19 cellular contexts compared by ENCODE assay signal in the genomic region with DNA sequence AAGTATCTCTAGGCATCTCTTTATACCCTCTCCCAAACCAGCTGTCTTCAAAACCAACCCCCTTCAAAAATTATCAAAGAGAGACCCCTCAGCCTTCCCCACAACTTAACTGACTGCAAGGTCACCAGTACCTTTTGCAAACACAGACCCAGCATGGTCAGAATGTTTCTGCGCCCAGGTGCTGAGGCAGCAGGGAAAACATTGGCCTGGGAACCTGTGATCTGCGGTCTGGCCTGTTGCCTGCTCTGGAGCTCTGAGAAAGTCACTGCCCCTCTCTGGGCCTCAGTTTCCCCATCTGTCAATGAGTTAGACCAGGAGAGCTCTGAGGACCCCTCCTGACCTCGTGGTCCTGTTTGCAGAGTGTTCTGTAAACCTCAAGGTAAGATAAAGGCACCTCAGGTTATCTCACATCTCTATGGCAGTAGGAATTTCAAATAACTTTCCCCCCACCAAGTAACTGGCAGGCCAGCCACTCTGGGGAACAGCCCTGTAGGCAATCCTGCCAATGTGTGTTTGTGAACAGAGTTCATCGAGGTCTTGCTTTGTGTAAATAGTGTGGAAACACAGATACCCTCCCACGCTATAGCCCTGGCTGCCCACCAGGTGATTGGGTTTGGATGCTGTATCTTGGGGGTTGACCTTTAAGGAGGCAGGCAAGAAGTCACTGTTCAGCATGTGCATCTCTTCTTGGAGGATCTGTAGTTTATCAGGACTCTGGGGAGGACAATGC. TPM values are rescaled to one million over a fixed set of nuclear protein-coding genes. Genes with fewer than 3 reads are reported as not detected.
A peak's percentile ranks its signal among the peaks of the same experiment; 100 is the strongest.
DNase-seq lines count a peak whose midpoint lies in the region; ATAC-seq and TF ChIP-seq lines count a peak whose summit lies in the region.
"Had no signal": no experiment of that assay in that cellular context is flagged by ENCODE, and none has a peak within 500 bp of the region (broad histone marks: within the 10 kb centered on the region; RNA-seq: fewer than 3 reads in every experiment).

No MANE protein-coding gene starts in this region.

- no peaks in the 10 kb centered on the region for H3K9me3 ChIP-seq in CD8-positive, alpha-beta T cell (ENCODE audit: low read length)
- no peaks in the 10 kb centered on the region for H3K9me3 ChIP-seq in stomach

- H3K4me2 ChIP-seq in mesendoderm (ENCODE audit: low read length) (no peak overlapping the region), GM23338 (no peak overlapping the region)
- H3K4me2 ChIP-seq: KMS-11 had no signal

- no peak overlapping the region for H4K8ac ChIP-seq in mesendoderm (ENCODE audit: low read depth, low read length)

- peaks cover 13% of the 10 kb centered on the region for H3K4me1 Mint-ChIP-seq in CD8-positive, alpha-beta T cell (ENCODE audit: low read depth)
- H3K4me1 Mint-ChIP-seq in GM23338 = peaks cover 44% of the 10 kb centered on the region

- intact Hi-C loops in CD8-positive, alpha-beta T cell (cut with DNase I, micrococcal nuclease) = no loop called here
- intact Hi-C loops in stomach (cut with DNase I; ENCODE audit: low total_unique reads) = no loop called here

- CTCF ChIA-PET in CD8-positive, alpha-beta T cell (lab: Charles Lee) = no interaction called here

- no peaks in the 10 kb centered on the region for H3K36me3 ChIP-seq in CD8-positive, alpha-beta T cell (ENCODE audit: insufficient read depth, low read length)
- no peaks in the 10 kb centered on the region for H3K36me3 ChIP-seq in mesendoderm (ENCODE audit: control insufficient read depth, insufficient read depth, low read length)
- no peaks in the 10 kb centered on the region for H3K36me3 ChIP-seq in stomach
- no peaks in the 10 kb centered on the region for H3K36me3 ChIP-seq in GM23338 (ENCODE audit: insufficient read depth)

- no peak overlapping the region for H2BK120ac ChIP-seq in mesendoderm (ENCODE audit: low read depth, low read length)

- no peak for TF ChIP-seq EP300 in stomach (IDR thresholded peaks at IDR 0.05)

- no peak for TF ChIP-seq CTCF in CD8-positive, alpha-beta T cell (IDR thresholded peaks at IDR 0.05)
- TF ChIP-seq CTCF in stomach (IDR thresholded peaks at IDR 0.05) = no peak
- TF ChIP-seq CTCF in coronary artery (IDR thresholded peaks at IDR 0.05) = no peak
- TF ChIP-seq CTCF in GM23338 (conservative IDR thresholded peaks at IDR 0.05; ENCODE audit: low read depth in 2 of 2) = no peak

- H3K9ac ChIP-seq in mesendoderm (ENCODE audit: low read length) = no peak overlapping the region
- H3K9ac ChIP-seq: KMS-11 had no signal

- no CpG with 5 or more reads among the region's 5 CpGs for WGBS in mesendoderm (ENCODE audit: extremely low coverage, insufficient coverage, low lambda C conversion rate)
- 24 to 52% (median 38%) methylated on average over 5 of the region's 5 CpGs for WGBS in stomach, 5 donors

- H3K27ac Mint-ChIP-seq in CD8-positive, alpha-beta T cell = peak overlapping the region; percentile 71
- H3K27ac Mint-ChIP-seq in GM23338 = no peak overlapping the region
- H3K27ac Mint-ChIP-seq: CD4-positive, alpha-beta T cell had no signal

- H3K56ac ChIP-seq in mesendoderm (ENCODE audit: low read length) = no peak overlapping the region

- no peak overlapping the region for H4K5ac ChIP-seq in mesendoderm (ENCODE audit: low read length)

- H2AFZ ChIP-seq in GM23338 = no peak overlapping the region

- H3F3A ChIP-seq in GM23338 (replicated peaks; ENCODE audit: low read depth) = peaks cover 7% of the 10 kb centered on the region; the same call in 1 of the 2 replicates

- ATAC-seq in CD8-positive, alpha-beta T cell = no peak
- ATAC-seq in GM19452 (IDR thresholded peaks at IDR 0.05; ENCODE audit: unreplicated experiment) = no peak
- no peak for ATAC-seq in GM23338

- H3K18ac ChIP-seq in mesendoderm (ENCODE audit: low read length) = no peak overlapping the region

- TF ChIP-seq POLR2A in stomach (IDR thresholded peaks at IDR 0.05) = no peak

- no peak overlapping the region for H3K4me3 ChIP-seq in CD8-positive, alpha-beta T cell (ENCODE audit: low read depth, low read length)
- H3K4me3 ChIP-seq in mesendoderm (ENCODE audit: low read length) (no peak overlapping the region), stomach (no peak overlapping the region), coronary artery (no peak overlapping the region), GM23338 (no peak overlapping the region)
- H3K4me3 ChIP-seq: SK-N-MC had no signal

- no peak overlapping the region for H3K4me3 Mint-ChIP-seq in CD8-positive, alpha-beta T cell
- H3K4me3 Mint-ChIP-seq in GM23338 = no peak overlapping the region
- H3K4me3 Mint-ChIP-seq: CD4-positive, alpha-beta T cell had no signal

- H3K36me3 Mint-ChIP-seq in CD8-positive, alpha-beta T cell = no peaks in the 10 kb centered on the region
- no peaks in the 10 kb centered on the region for H3K36me3 Mint-ChIP-seq in GM23338 (ENCODE audit: low read depth)

- no peak overlapping the region for H2BK15ac ChIP-seq in mesendoderm (replicated peaks; ENCODE audit: low read depth)

- no peaks in the 10 kb centered on the region for H3K79me1 ChIP-seq in mesendoderm (ENCODE audit: low read length)

- POLR2A ChIA-PET in CD8-positive, alpha-beta T cell (lab: Charles Lee) = no interaction called here

- H4K20me1 ChIP-seq in GM23338 (replicated peaks; ENCODE audit: insufficient read depth) = no peaks in the 10 kb centered on the region

- no peaks in the 10 kb centered on the region for H3K9me2 ChIP-seq in GM23338 (ENCODE audit: insufficient read depth)

- no peak overlapping the region for H2BK5ac ChIP-seq in mesendoderm (ENCODE audit: low read length)

- H3K27me3 Mint-ChIP-seq in CD8-positive, alpha-beta T cell (ENCODE audit: low read depth) = peaks cover 13% of the 10 kb centered on the region
- H3K27me3 Mint-ChIP-seq in GM23338 (ENCODE audit: insufficient read depth, low read depth, poor library complexity) = peaks cover 29% of the 10 kb centered on the region

- H3K79me2 ChIP-seq in mesendoderm (ENCODE audit: control insufficient read depth, insufficient read depth, low read length) (no peaks in the 10 kb centered on the region), GM23338 (replicated peaks; ENCODE audit: insufficient read depth) (no peaks in the 10 kb centered on the region)

- H3K4ac ChIP-seq in mesendoderm (ENCODE audit: low read depth, low read length) = no peak overlapping the region

- no peak overlapping the region for H3K23ac ChIP-seq in mesendoderm (ENCODE audit: low read length)

- H3K27me3 ChIP-seq in CD8-positive, alpha-beta T cell (ENCODE audit: insufficient read depth, low read length) = no peaks in the 10 kb centered on the region
- no peaks in the 10 kb centered on the region for H3K27me3 ChIP-seq in mesendoderm (ENCODE audit: insufficient read depth, low read length, poor library complexity)
- H3K27me3 ChIP-seq in stomach = peaks cover 0 to 14% (median 5%) of the 10 kb centered on the region in 3 donors
- H3K27me3 ChIP-seq in GM23338 (ENCODE audit: insufficient read depth) = no peaks in the 10 kb centered on the region

- peak overlapping the region; percentile 41 for H2AK5ac ChIP-seq in mesendoderm (ENCODE audit: low read length)

- no peak for DNase-seq in CD8-positive, alpha-beta T cell
- DNase-seq in RPMI8226 (peak; percentile 25), mesendoderm (no peak), stomach (peak; percentile 53), coronary artery (ENCODE audit: low spot score) (no peak), GM23338 (ENCODE audit: low spot score) (no peak)
- DNase-seq: ACHN; AML-193; CD4-positive, alpha-beta T cell; GOT3; NCI-H1092; NCI-H2107; NCI-H2227 treated with DMSO at 0.1 percent for 48 hours; NCI-H524; Right ventricle myocardium superior had no signal

- no peaks in the 10 kb centered on the region for H3K9me3 Mint-ChIP-seq in CD8-positive, alpha-beta T cell
- H3K9me3 Mint-ChIP-seq in GM23338 = no peaks in the 10 kb centered on the region
- H3K9me3 Mint-ChIP-seq: CD4-positive, alpha-beta T cell had no signal

- no peak overlapping the region for H3K27ac ChIP-seq in CD8-positive, alpha-beta T cell (ENCODE audit: low read depth, low read length)
- H3K27ac ChIP-seq in mesendoderm (ENCODE audit: low read depth, low read length) (no peak overlapping the region), stomach (no peak overlapping the region), coronary artery (no peak overlapping the region), GM23338 (ENCODE audit: low read depth) (no peak overlapping the region)
- H3K27ac ChIP-seq: KMS-11, SK-N-MC had no signal

- peaks cover 14% of the 10 kb centered on the region for H3K4me1 ChIP-seq in CD8-positive, alpha-beta T cell (ENCODE audit: insufficient read depth, low read length)
- H3K4me1 ChIP-seq in mesendoderm (ENCODE audit: control insufficient read depth, low read depth, low read length) (peaks cover 8% of the 10 kb centered on the region), stomach (peaks cover 9 to 57% (median 47%) of the 10 kb centered on the region in 4 donors), GM23338 (ENCODE audit: insufficient read depth) (peaks cover 35% of the 10 kb centered on the region)

TF ChIP-seq in GM23338, 12 proteins besides CTCF, POLR2A, EP300 and RAD21 (continues in another document):
- no peak for TF ChIP-seq EZH2 (IDR thresholded peaks at IDR 0.05; ENCODE audit: low read depth, unreplicated experiment)
- no peak for TF ChIP-seq NANOG (IDR thresholded peaks at IDR 0.05; ENCODE audit: borderline replicate concordance)
- TF ChIP-seq, protein P1, sequence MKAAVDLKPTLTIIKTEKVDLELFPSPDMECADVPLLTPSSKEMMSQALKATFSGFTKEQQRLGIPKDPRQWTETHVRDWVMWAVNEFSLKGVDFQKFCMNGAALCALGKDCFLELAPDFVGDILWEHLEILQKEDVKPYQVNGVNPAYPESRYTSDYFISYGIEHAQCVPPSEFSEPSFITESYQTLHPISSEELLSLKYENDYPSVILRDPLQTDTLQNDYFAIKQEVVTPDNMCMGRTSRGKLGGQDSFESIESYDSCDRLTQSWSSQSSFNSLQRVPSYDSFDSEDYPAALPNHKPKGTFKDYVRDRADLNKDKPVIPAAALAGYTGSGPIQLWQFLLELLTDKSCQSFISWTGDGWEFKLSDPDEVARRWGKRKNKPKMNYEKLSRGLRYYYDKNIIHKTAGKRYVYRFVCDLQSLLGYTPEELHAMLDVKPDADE (IDR thresholded peaks at IDR 0.05) = no peak
- no peak for TF ChIP-seq ZNF331 (CRISPR knock-in tag; IDR thresholded peaks at IDR 0.05; ENCODE audit: low read depth)
- TF ChIP-seq EZH2phosphoT487 (IDR thresholded peaks at IDR 0.05; ENCODE audit: unreplicated experiment) = no peak
- TF ChIP-seq STAT1 (IDR thresholded peaks at IDR 0.05; ENCODE audit: unreplicated experiment) = no peak
- TF ChIP-seq ZNF114 (CRISPR knock-in tag; IDR thresholded peaks at IDR 0.05) = no peak

RNA-seq across cellular contexts. Expression of a gene that starts 50.0 kb away (rescaled TPM):
- total RNA-seq in CD8-positive, alpha-beta T cell = under 1 TPM; 0.56 to 0.73 TPM
- polyA plus RNA-seq in mesendoderm (2013, experiment 1 of 2) = 7.8 TPM
- polyA plus RNA-seq in mesendoderm (2013, experiment 2 of 2) = 7.4 TPM
- 100 to 1,000 TPM in 2 of 5 donors, 10 to 100 TPM in 3; 20.4 to 112 (median 76.4) TPM for total RNA-seq in stomach
- polyA plus RNA-seq in stomach (1 to 10 TPM; 4.0 to 5.7 (median 4.6) TPM), GM23338 (2016; fragmentation: Nextera tagmentation; extraction: Ambion mirVana) (1.6 and 2.1 TPM in 2 replicates)
- 11.9 and 15.7 TPM in 2 replicates for total RNA-seq in GM23338 (2014; rRNA removed; shearing (Covaris generic))
- total RNA-seq: MCF 10A had no signal

Comparison
In these comparisons a context has a peak if more than half of its experiments do, and no peak if none do; other contexts are left out.
1. DNase-seq: peak in RPMI8226 (single experiment) and stomach (single experiment); none in CD8-positive, alpha-beta T cell (0 of 7), mesendoderm (single experiment), coronary artery (single experiment) and GM23338 (single experiment).